14 cellular contexts compared by ENCODE assay signal in genomic region chr9:93123561-93124283, GRCh38. TPM values are rescaled to one million over a fixed set of nuclear protein-coding genes. Genes with fewer than 3 reads are reported as not detected.
DNase-seq lines count a peak whose midpoint lies in the region; ATAC-seq and TF ChIP-seq lines count a peak whose summit lies in the region.
"Had no signal": no experiment of that assay in that cellular context is flagged by ENCODE, and none has a peak within 500 bp of the region (broad histone marks: within the 10 kb centered on the region; RNA-seq: fewer than 3 reads in every experiment).

No MANE protein-coding gene starts in this region.

- peak overlapping the region in 1 of 7 donors; percentile 57 for H3K27ac Mint-ChIP-seq in CD14-positive monocyte
- H3K27ac Mint-ChIP-seq in chondrocyte (ENCODE audit: unreplicated experiment) = no peak overlapping the region
- no peak overlapping the region for H3K27ac Mint-ChIP-seq in natural killer cell treated with Interleukin-12 subunit alpha and Interleukin-12 subunit beta and Interleukin-15 and Interleukin-18, amount 100 ng/mL, for 72 hours

- H3K4me3 Mint-ChIP-seq in CD14-positive monocyte (no peak overlapping the region), chondrocyte (ENCODE audit: unreplicated experiment) (no peak overlapping the region)
- no peak overlapping the region for H3K4me3 Mint-ChIP-seq in natural killer cell treated with Interleukin-12 subunit alpha and Interleukin-12 subunit beta and Interleukin-15 and Interleukin-18, amount 100 ng/mL, for 72 hours

- peaks cover 43% of the 10 kb centered on the region for H3K36me3 ChIP-seq in NT2/D1 (ENCODE audit: insufficient read depth, insufficient read length, low read length)
- H3K36me3 ChIP-seq: HAP-1 had no signal

- TF ChIP-seq CTCF in CD14-positive monocyte (IDR thresholded peaks at IDR 0.05) (no peak), chondrocyte (IDR thresholded peaks at IDR 0.05) (no peak), GM13976 (IDR thresholded peaks at IDR 0.05; ENCODE audit: borderline replicate concordance, control extremely low read depth, extremely low read depth, insufficient read depth, missing control alignments) (no peak)

- H3K9me3 Mint-ChIP-seq in CD14-positive monocyte (peaks cover 0 to 2% (median 0%) of the 10 kb centered on the region in 7 donors), chondrocyte (ENCODE audit: low read depth) (no peaks in the 10 kb centered on the region)
- no peaks in the 10 kb centered on the region for H3K9me3 Mint-ChIP-seq in natural killer cell treated with Interleukin-12 subunit alpha and Interleukin-12 subunit beta and Interleukin-15 and Interleukin-18, amount 100 ng/mL, for 72 hours

- in situ Hi-C loops in GM13976 (cut with MboI; ENCODE audit: low sequenced_read_pairs, unreplicated experiment) = no loop called here

- intact Hi-C loops in CD14-positive monocyte (cut with micrococcal nuclease) = no loop called here

- ATAC-seq in natural killer cell treated with Interleukin-12 subunit alpha and Interleukin-12 subunit beta and Interleukin-15 and Interleukin-18, amount 100 ng/mL, for 72 hours = no peak
- ATAC-seq: stimulated activated naive CD8-positive, alpha-beta T cell treated with anti-CD3 and anti-CD28 coated beads, Interleukin-15, Interleukin-2, amounts not matched to agents 100 U/mL and 50 U/mL, for 24 hours had no signal

- H3K9ac ChIP-seq in NT2/D1 (ENCODE audit: insufficient read length, low read depth) = peak overlapping the region; percentile 35

- H3K4me1 ChIP-seq in NT2/D1 (ENCODE audit: insufficient read depth, insufficient read length) = peaks cover 9% of the 10 kb centered on the region
- H3K4me1 ChIP-seq: HAP-1 had no signal

- H3K27me3 ChIP-seq in NT2/D1 (ENCODE audit: insufficient read depth, insufficient read length) = no peaks in the 10 kb centered on the region
- H3K27me3 ChIP-seq: BLaER1 treated with 17β-estradiol and CSF1 and Interleukin-3, amounts not matched to agents 10 nM and 100 nM had no signal

- peaks cover 70% of the 10 kb centered on the region for H3K4me1 Mint-ChIP-seq in CD14-positive monocyte
- H3K4me1 Mint-ChIP-seq in chondrocyte (ENCODE audit: low read depth) = peaks cover 41% of the 10 kb centered on the region
- H3K4me1 Mint-ChIP-seq in natural killer cell treated with Interleukin-12 subunit alpha and Interleukin-12 subunit beta and Interleukin-15 and Interleukin-18, amount 100 ng/mL, for 72 hours (ENCODE audit: low read depth in 2 of 2) = peaks cover 33 to 34% of the 10 kb centered on the region in 2 donors

- H3K27me3 Mint-ChIP-seq in CD14-positive monocyte (ENCODE audit: low read depth in 3 of 3) (peaks cover 0 to 2% (median 0%) of the 10 kb centered on the region in 3 donors), chondrocyte (ENCODE audit: low read depth) (no peaks in the 10 kb centered on the region)
- no peaks in the 10 kb centered on the region for H3K27me3 Mint-ChIP-seq in natural killer cell treated with Interleukin-12 subunit alpha and Interleukin-12 subunit beta and Interleukin-15 and Interleukin-18, amount 100 ng/mL, for 72 hours

- H3K36me3 Mint-ChIP-seq in CD14-positive monocyte (peaks cover 72 to 92% of the 10 kb centered on the region in 2 donors), chondrocyte (ENCODE audit: low read depth) (peaks cover 10% of the 10 kb centered on the region)
- no peaks in the 10 kb centered on the region for H3K36me3 Mint-ChIP-seq in natural killer cell treated with Interleukin-12 subunit alpha and Interleukin-12 subunit beta and Interleukin-15 and Interleukin-18, amount 100 ng/mL, for 72 hours

- peak; percentile 38 for DNase-seq in CD14-positive monocyte (ENCODE audit: low spot score)
- DNase-seq in NT2/D1 (ENCODE audit: low read depth, low spot score) = no peak
- DNase-seq in chondrocyte (ENCODE audit: low spot score) = peak; percentile 75
- peak; percentile 56 for DNase-seq in natural killer cell treated with Interleukin-12 subunit alpha and Interleukin-12 subunit beta and Interleukin-15 and Interleukin-18, amount 100 ng/mL, for 72 hours (ENCODE audit: low spot score)
- no peak for DNase-seq in GM13976 (ENCODE audit: low spot score)
- DNase-seq in KG1 (lab: John Stamatoyannopoulos, UW) = no peak
- DNase-seq in putamen (ENCODE audit: low spot score) = no peak
- no peak for DNase-seq in NCI-H510A (lab: John Stamatoyannopoulos, UW)
- DNase-seq: central memory CD4-positive, alpha-beta T cell; midbrain; stimulated activated CD4-positive, alpha-beta T cell treated with anti-CD3 and anti-CD28 coated beads, Interleukin-4, amount 100 ng/mL, for 24 hours; stimulated activated naive CD8-positive, alpha-beta T cell treated with anti-CD3 and anti-CD28 coated beads, Interleukin-15, Interleukin-2, amounts not matched to agents 100 U/mL and 50 U/mL, for 24 hours had no signal

- H3K9me3 ChIP-seq in NT2/D1 (ENCODE audit: insufficient read depth, low read length) = no peaks in the 10 kb centered on the region
- H3K9me3 ChIP-seq: BLaER1 treated with 17β-estradiol and CSF1 and Interleukin-3, amounts not matched to agents 10 nM and 100 nM; HAP-1 had no signal

- no peak overlapping the region for H3K4me3 ChIP-seq in NT2/D1 (ENCODE audit: insufficient read length, low read depth)
- H3K4me3 ChIP-seq: BLaER1 treated with 17β-estradiol and CSF1 and Interleukin-3, amounts not matched to agents 10 nM and 100 nM; HAP-1 had no signal

RNA-seq across cellular contexts. Expression of gene NINJ1, which starts 10.3 kb away (rescaled TPM):
- polyA plus RNA-seq in CD14-positive monocyte = 100 to 1,000 TPM; 290 to 469 TPM
- 31.5 to 35.4 TPM (median 33.6 TPM) in 3 replicates for total RNA-seq in chondrocyte
- total RNA-seq in natural killer cell treated with Interleukin-12 subunit alpha and Interleukin-12 subunit beta and Interleukin-15 and Interleukin-18, amount 100 ng/mL, for 72 hours = 10 to 100 TPM; 20.1 to 21.9 TPM

RNA-seq across cellular contexts. Expression of gene CARD19, which starts 27.7 kb away (rescaled TPM):
- polyA plus RNA-seq in CD14-positive monocyte = 100 to 1,000 TPM; 130 to 137 TPM
- total RNA-seq in chondrocyte = 28.3 to 41.7 TPM (median 40.5 TPM) in 3 replicates
- 10 to 100 TPM; 21.7 to 23.4 TPM for total RNA-seq in natural killer cell treated with Interleukin-12 subunit alpha and Interleukin-12 subunit beta and Interleukin-15 and Interleukin-18, amount 100 ng/mL, for 72 hours

Comparison
In these comparisons a context has a peak if more than half of its experiments do, and no peak if none do; other contexts are left out.
1. DNase-seq: peak in CD14-positive monocyte (single experiment), chondrocyte (single experiment) and natural killer cell treated with Interleukin-12 subunit alpha and Interleukin-12 subunit beta and Interleukin-15 and Interleukin-18, amount 100 ng/mL, for 72 hours (single experiment); none in NT2/D1 (single experiment), GM13976 (single experiment), KG1 (single experiment), putamen (single experiment) and NCI-H510A (single experiment).